In the genomic region with DNA sequence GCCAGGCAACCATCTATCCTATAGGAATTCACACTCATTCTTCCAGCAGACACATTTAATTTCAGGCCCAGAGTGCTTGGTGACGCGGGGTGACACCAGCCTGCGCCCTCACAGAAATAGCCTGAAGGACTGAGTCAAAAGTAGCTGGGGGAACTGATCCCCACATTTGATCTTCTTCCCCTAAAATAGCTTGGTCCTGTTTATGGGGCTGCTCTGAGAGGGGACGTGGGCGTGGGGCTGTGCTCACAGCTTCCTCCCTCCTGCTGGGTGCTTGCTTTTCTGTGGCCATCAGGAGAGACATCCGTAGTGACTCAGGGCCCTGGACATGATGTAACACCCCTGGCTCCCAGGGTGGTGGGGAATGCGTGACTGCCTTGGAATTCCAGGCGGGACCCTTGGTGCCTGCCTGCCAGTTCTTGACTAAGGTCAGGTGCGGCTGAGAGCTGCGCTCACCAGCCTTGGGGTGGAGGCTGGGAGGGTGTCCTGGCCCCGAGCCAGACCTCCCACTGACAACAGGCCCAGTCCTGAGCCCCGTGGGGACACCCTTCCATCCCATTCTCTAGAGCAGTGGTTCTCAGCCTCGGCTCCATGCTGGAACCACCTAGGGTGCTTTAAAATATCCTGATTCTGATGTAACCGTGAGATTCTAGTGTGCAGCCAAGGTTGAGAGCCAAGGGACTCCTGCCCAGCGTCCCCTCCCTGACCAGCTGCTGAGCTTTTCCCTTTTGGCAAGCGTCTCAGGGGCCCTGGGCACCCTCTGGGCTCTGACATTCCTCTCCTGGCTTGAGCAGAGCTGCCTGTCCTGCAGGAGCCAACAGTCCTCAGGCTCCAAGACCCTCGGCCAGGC, we compare ENCODE assay signal across 1 cellular context.
TF ChIP-seq lines count a peak whose summit lies in the region.

No MANE protein-coding gene starts in this region.

TF ChIP-seq in K562, 482 proteins besides CTCF, POLR2A, EP300 and RAD21 (continued from another document and continues in another):
- TF ChIP-seq, protein P1, sequence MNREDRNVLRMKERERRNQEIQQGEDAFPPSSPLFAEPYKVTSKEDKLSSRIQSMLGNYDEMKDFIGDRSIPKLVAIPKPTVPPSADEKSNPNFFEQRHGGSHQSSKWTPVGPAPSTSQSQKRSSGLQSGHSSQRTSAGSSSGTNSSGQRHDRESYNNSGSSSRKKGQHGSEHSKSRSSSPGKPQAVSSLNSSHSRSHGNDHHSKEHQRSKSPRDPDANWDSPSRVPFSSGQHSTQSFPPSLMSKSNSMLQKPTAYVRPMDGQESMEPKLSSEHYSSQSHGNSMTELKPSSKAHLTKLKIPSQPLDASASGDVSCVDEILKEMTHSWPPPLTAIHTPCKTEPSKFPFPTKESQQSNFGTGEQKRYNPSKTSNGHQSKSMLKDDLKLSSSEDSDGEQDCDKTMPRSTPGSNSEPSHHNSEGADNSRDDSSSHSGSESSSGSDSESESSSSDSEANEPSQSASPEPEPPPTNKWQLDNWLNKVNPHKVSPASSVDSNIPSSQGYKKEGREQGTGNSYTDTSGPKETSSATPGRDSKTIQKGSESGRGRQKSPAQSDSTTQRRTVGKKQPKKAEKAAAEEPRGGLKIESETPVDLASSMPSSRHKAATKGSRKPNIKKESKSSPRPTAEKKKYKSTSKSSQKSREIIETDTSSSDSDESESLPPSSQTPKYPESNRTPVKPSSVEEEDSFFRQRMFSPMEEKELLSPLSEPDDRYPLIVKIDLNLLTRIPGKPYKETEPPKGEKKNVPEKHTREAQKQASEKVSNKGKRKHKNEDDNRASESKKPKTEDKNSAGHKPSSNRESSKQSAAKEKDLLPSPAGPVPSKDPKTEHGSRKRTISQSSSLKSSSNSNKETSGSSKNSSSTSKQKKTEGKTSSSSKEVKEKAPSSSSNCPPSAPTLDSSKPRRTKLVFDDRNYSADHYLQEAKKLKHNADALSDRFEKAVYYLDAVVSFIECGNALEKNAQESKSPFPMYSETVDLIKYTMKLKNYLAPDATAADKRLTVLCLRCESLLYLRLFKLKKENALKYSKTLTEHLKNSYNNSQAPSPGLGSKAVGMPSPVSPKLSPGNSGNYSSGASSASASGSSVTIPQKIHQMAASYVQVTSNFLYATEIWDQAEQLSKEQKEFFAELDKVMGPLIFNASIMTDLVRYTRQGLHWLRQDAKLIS (CRISPR knock-in tag; IDR thresholded peaks at IDR 0.05): no peak
- TF ChIP-seq MTF1 (CRISPR knock-in tag; IDR thresholded peaks at IDR 0.05; ENCODE audit: borderline replicate concordance) (no peak), ZNF589 (CRISPR knock-in tag; IDR thresholded peaks at IDR 0.05; ENCODE audit: low read depth) (peak; percentile 73; the same call in 1 of the 2 replicates), PHB2 (IDR thresholded peaks at IDR 0.05; ENCODE audit: low read depth) (no peak), SIN3A (IDR thresholded peaks at IDR 0.05; ENCODE audit: borderline replicate concordance in 2 of 2, control insufficient read depth in 1 of 2, low read depth in 2 of 2, low read length in 2 of 2) (no peak), RBM34 (IDR thresholded peaks at IDR 0.05; ENCODE audit: borderline replicate concordance, insufficient read depth, low read length) (no peak), SIN3B (IDR thresholded peaks at IDR 0.05; ENCODE audit: low read depth) (no peak), MAFK (IDR thresholded peaks at IDR 0.05; ENCODE audit: low read length) (no peak), MIER1 (IDR thresholded peaks at IDR 0.05; ENCODE audit: low read depth) (no peak), ZNF232 (CRISPR knock-in tag; IDR thresholded peaks at IDR 0.05) (no peak), SIX5 (IDR thresholded peaks at IDR 0.05; ENCODE audit: borderline replicate concordance in 1 of 2, insufficient read depth in 1 of 2, low read depth in 1 of 2, low read length in 2 of 2) (no peak), ZNF23 (CRISPR knock-in tag; IDR thresholded peaks at IDR 0.05) (no peak), ZFPM2 (CRISPR knock-in tag; IDR thresholded peaks at IDR 0.05) (no peak), TOE1 (IDR thresholded peaks at IDR 0.05; ENCODE audit: borderline replicate concordance) (no peak), TOE1 (CRISPR knock-in tag; IDR thresholded peaks at IDR 0.05; ENCODE audit: borderline replicate concordance, low read depth) (no peak), HEY1 (CRISPR knock-in tag; IDR thresholded peaks at IDR 0.05; ENCODE audit: borderline replicate concordance) (no peak), ZKSCAN8 (CRISPR knock-in tag; IDR thresholded peaks at IDR 0.05) (no peak), IFI16 (CRISPR knock-in tag; IDR thresholded peaks at IDR 0.05) (no peak), HOXB6 (CRISPR knock-in tag; IDR thresholded peaks at IDR 0.05; ENCODE audit: borderline replicate concordance) (no peak), GABPB2 (CRISPR knock-in tag; conservative IDR thresholded peaks at IDR 0.05) (no peak), PURB (CRISPR knock-in tag; IDR thresholded peaks at IDR 0.05; ENCODE audit: low read depth) (no peak), ZNF263 (CRISPR knock-in tag; IDR thresholded peaks at IDR 0.05; ENCODE audit: borderline replicate concordance) (no peak), ESRRA (IDR thresholded peaks at IDR 0.05; ENCODE audit: borderline replicate concordance, low read depth) (no peak), ZNF77 (CRISPR knock-in tag; IDR thresholded peaks at IDR 0.05) (no peak), ARID1B (IDR thresholded peaks at IDR 0.05) (peak; percentile 31; the same call in 1 of the 2 replicates), ERF (CRISPR knock-in tag; IDR thresholded peaks at IDR 0.05) (no peak), TFAM (CRISPR knock-in tag; conservative IDR thresholded peaks at IDR 0.05) (no peak), ZC3H4 (CRISPR knock-in tag; IDR thresholded peaks at IDR 0.05; ENCODE audit: borderline replicate concordance) (no peak), SMAD4 (CRISPR knock-in tag; conservative IDR thresholded peaks at IDR 0.05) (0 out of 2 replicates have a peak, but pooled peaks have one; percentile 30), PCBP1 (IDR thresholded peaks at IDR 0.05; ENCODE audit: low read depth, low read length, poor library complexity, severe bottlenecking) (no peak), SRSF9 (IDR thresholded peaks at IDR 0.05; ENCODE audit: borderline replicate concordance, low read depth, low read length) (no peak), CREBBP (IDR thresholded peaks at IDR 0.05; ENCODE audit: low read depth, low read length) (no peak), ZNF75A (CRISPR knock-in tag; IDR thresholded peaks at IDR 0.05) (no peak)
- TF ChIP-seq, protein P2, sequence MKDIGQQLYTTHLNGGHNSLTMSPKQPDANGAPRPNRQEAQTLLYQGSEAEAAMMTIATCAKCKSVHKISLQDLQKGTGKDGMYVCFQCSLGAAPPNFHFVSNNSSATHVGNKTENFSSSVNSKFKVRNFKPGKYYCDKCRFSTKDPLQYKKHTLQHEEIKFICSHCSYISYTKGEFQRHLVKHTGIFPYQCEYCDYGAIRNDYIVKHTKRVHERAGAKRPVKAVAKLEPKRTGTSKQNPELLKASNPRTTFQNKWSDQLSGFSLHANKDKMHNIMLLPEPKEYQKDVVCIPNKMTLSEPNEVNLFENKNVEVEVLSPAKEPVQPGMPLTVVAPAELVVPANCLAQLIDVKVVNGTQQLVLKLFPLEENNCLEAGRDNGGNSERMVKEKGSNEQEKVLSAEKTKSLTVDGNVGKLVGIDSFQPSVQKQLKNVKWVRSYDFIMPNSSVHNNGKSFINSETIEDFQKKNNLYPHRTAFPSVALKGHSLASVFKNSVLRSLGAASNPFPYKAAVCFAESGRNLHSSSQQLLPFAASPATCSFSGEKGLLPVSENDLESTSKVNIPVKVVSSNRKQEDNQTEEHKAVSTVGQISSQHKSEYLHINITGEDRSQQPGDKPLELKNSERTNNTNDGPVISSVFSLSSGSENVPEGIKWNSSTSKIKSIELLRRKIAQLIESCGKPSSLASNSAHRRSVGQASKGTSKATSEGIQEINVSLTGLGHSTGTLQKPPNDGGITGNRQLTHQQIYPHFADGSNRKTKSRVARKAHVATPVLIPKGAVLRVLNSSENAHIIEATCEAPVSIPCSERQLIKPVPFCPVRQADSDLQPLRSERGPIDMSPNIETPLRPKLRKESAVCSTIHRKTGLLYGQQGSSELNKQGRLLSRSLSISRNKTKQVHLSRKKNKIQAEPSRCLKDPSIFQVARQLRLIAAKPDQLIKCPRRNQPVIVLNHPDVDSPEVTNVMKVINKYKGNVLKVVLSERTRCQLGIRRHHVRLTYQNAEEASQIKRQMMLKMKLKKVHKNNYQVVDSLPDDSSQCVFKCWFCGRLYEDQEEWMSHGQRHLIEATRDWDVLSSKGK (CRISPR knock-in tag; IDR thresholded peaks at IDR 0.05): no peak
- TF ChIP-seq, protein P3, sequence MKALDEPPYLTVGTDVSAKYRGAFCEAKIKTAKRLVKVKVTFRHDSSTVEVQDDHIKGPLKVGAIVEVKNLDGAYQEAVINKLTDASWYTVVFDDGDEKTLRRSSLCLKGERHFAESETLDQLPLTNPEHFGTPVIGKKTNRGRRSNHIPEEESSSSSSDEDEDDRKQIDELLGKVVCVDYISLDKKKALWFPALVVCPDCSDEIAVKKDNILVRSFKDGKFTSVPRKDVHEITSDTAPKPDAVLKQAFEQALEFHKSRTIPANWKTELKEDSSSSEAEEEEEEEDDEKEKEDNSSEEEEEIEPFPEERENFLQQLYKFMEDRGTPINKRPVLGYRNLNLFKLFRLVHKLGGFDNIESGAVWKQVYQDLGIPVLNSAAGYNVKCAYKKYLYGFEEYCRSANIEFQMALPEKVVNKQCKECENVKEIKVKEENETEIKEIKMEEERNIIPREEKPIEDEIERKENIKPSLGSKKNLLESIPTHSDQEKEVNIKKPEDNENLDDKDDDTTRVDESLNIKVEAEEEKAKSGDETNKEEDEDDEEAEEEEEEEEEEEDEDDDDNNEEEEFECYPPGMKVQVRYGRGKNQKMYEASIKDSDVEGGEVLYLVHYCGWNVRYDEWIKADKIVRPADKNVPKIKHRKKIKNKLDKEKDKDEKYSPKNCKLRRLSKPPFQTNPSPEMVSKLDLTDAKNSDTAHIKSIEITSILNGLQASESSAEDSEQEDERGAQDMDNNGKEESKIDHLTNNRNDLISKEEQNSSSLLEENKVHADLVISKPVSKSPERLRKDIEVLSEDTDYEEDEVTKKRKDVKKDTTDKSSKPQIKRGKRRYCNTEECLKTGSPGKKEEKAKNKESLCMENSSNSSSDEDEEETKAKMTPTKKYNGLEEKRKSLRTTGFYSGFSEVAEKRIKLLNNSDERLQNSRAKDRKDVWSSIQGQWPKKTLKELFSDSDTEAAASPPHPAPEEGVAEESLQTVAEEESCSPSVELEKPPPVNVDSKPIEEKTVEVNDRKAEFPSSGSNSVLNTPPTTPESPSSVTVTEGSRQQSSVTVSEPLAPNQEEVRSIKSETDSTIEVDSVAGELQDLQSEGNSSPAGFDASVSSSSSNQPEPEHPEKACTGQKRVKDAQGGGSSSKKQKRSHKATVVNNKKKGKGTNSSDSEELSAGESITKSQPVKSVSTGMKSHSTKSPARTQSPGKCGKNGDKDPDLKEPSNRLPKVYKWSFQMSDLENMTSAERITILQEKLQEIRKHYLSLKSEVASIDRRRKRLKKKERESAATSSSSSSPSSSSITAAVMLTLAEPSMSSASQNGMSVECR (CRISPR knock-in tag; IDR thresholded peaks at IDR 0.05): no peak
- TF ChIP-seq, protein P4, sequence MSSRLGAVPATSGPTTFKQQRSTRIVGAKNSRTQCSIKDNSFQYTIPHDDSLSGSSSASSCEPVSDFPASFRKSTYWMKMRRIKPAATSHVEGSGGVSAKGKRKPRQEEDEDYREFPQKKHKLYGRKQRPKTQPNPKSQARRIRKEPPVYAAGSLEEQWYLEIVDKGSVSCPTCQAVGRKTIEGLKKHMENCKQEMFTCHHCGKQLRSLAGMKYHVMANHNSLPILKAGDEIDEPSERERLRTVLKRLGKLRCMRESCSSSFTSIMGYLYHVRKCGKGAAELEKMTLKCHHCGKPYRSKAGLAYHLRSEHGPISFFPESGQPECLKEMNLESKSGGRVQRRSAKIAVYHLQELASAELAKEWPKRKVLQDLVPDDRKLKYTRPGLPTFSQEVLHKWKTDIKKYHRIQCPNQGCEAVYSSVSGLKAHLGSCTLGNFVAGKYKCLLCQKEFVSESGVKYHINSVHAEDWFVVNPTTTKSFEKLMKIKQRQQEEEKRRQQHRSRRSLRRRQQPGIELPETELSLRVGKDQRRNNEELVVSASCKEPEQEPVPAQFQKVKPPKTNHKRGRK (tag; IDR thresholded peaks at IDR 0.05): no peak
- TF ChIP-seq, protein P5, sequence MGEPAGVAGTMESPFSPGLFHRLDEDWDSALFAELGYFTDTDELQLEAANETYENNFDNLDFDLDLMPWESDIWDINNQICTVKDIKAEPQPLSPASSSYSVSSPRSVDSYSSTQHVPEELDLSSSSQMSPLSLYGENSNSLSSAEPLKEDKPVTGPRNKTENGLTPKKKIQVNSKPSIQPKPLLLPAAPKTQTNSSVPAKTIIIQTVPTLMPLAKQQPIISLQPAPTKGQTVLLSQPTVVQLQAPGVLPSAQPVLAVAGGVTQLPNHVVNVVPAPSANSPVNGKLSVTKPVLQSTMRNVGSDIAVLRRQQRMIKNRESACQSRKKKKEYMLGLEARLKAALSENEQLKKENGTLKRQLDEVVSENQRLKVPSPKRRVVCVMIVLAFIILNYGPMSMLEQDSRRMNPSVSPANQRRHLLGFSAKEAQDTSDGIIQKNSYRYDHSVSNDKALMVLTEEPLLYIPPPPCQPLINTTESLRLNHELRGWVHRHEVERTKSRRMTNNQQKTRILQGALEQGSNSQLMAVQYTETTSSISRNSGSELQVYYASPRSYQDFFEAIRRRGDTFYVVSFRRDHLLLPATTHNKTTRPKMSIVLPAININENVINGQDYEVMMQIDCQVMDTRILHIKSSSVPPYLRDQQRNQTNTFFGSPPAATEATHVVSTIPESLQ (CRISPR knock-in tag; IDR thresholded peaks at IDR 0.05): no peak
- TF ChIP-seq, protein P6, sequence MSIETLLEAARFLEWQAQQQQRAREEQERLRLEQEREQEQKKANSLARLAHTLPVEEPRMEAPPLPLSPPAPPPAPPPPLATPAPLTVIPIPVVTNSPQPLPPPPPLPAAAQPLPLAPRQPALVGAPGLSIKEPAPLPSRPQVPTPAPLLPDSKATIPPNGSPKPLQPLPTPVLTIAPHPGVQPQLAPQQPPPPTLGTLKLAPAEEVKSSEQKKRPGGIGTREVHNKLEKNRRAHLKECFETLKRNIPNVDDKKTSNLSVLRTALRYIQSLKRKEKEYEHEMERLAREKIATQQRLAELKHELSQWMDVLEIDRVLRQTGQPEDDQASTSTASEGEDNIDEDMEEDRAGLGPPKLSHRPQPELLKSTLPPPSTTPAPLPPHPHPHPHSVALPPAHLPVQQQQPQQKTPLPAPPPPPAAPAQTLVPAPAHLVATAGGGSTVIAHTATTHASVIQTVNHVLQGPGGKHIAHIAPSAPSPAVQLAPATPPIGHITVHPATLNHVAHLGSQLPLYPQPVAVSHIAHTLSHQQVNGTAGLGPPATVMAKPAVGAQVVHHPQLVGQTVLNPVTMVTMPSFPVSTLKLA (conservative IDR thresholded peaks at IDR 0.05): no peak
- TF ChIP-seq, protein P7, sequence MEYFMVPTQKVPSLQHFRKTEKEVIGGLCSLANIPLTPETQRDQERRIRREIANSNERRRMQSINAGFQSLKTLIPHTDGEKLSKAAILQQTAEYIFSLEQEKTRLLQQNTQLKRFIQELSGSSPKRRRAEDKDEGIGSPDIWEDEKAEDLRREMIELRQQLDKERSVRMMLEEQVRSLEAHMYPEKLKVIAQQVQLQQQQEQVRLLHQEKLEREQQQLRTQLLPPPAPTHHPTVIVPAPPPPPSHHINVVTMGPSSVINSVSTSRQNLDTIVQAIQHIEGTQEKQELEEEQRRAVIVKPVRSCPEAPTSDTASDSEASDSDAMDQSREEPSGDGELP (CRISPR knock-in tag; IDR thresholded peaks at IDR 0.05; ENCODE audit: borderline replicate concordance): no peak
